In genomic region chrX:153968255-153968654, GRCh38 we compare ENCODE assay signal across 8 cellular contexts. TPM values are rescaled to one million over a fixed set of nuclear protein-coding genes. Genes with fewer than 3 reads are reported as not detected.
DNase-seq lines count a peak whose midpoint lies in the region; ATAC-seq and TF ChIP-seq lines count a peak whose summit lies in the region.

No MANE protein-coding gene starts in this region.

- peaks cover 10 to 38% (median 21%) of the 10 kb centered on the region in 11 experiments for H3K36me3 ChIP-seq in BLaER1 treated with 17β-estradiol and CSF1 and Interleukin-3, amounts not matched to agents 10 nM and 100 nM

- peak overlapping the region in 10 of 11 experiments; percentile 12 to 76 (median 55); a peak in 15 of 22 replicates for H3K27ac ChIP-seq in BLaER1 treated with 17β-estradiol and CSF1 and Interleukin-3, amounts not matched to agents 10 nM and 100 nM

- DNase-seq in Jurkat, Clone E6-1 (ENCODE audit: low read depth, low spot score): no peak
- DNase-seq in choroid plexus epithelial cell (ENCODE audit: low read depth) (no peak), NCI-H226 (no peak), superior temporal gyrus (ENCODE audit: extremely low spot score) (no peak)
- no peak for DNase-seq in natural killer cell treated with Interleukin-12 subunit alpha and Interleukin-12 subunit beta and Interleukin-15 and Interleukin-18, amount 100 ng/mL, for 72 hours (ENCODE audit: low spot score)

- H3K27ac Mint-ChIP-seq in natural killer cell treated with Interleukin-12 subunit alpha and Interleukin-12 subunit beta and Interleukin-15 and Interleukin-18, amount 100 ng/mL, for 72 hours: peak overlapping the region; percentile 94 to 96

- peak overlapping the region; percentile 78 to 97 (median 88) for H3K4me2 ChIP-seq in BLaER1 treated with 17β-estradiol and CSF1 and Interleukin-3, amounts not matched to agents 10 nM and 100 nM

- peak overlapping the region; percentile 72 to 97 (median 86) for H3K4me3 ChIP-seq in BLaER1 treated with 17β-estradiol and CSF1 and Interleukin-3, amounts not matched to agents 10 nM and 100 nM
- peak overlapping the region; percentile 81 for H3K4me3 ChIP-seq in Jurkat, Clone E6-1 (ENCODE audit: low read length)
- peak overlapping the region; percentile 83 for H3K4me3 ChIP-seq in choroid plexus epithelial cell (ENCODE audit: low read depth, low read length)

- no peak for TF ChIP-seq CTCF in choroid plexus epithelial cell (conservative IDR thresholded peaks at IDR 0.05; ENCODE audit: low read depth, low read length)

- no peak for ATAC-seq in natural killer cell treated with Interleukin-12 subunit alpha and Interleukin-12 subunit beta and Interleukin-15 and Interleukin-18, amount 100 ng/mL, for 72 hours
- no peak for ATAC-seq in GM18868 (IDR thresholded peaks at IDR 0.05; ENCODE audit: unreplicated experiment)
- no peak for ATAC-seq in HG02981 (IDR thresholded peaks at IDR 0.05; ENCODE audit: unreplicated experiment)

- peak overlapping the region; percentile 97 for H3K4me3 Mint-ChIP-seq in natural killer cell treated with Interleukin-12 subunit alpha and Interleukin-12 subunit beta and Interleukin-15 and Interleukin-18, amount 100 ng/mL, for 72 hours

- H3K4me1 ChIP-seq in BLaER1 treated with 17β-estradiol and CSF1 and Interleukin-3, amounts not matched to agents 10 nM and 100 nM: peaks cover 40 to 59% (median 51%) of the 10 kb centered on the region in 10 experiments

- H3K9me3 Mint-ChIP-seq in natural killer cell treated with Interleukin-12 subunit alpha and Interleukin-12 subunit beta and Interleukin-15 and Interleukin-18, amount 100 ng/mL, for 72 hours: no peaks in the 10 kb centered on the region

- H3K27me3 Mint-ChIP-seq in natural killer cell treated with Interleukin-12 subunit alpha and Interleukin-12 subunit beta and Interleukin-15 and Interleukin-18, amount 100 ng/mL, for 72 hours: no peaks in the 10 kb centered on the region

- peaks cover 22 to 36% of the 10 kb centered on the region in 2 donors for H3K4me1 Mint-ChIP-seq in natural killer cell treated with Interleukin-12 subunit alpha and Interleukin-12 subunit beta and Interleukin-15 and Interleukin-18, amount 100 ng/mL, for 72 hours (ENCODE audit: low read depth in 2 of 2)

- peaks cover 9% of the 10 kb centered on the region for H3K36me3 Mint-ChIP-seq in natural killer cell treated with Interleukin-12 subunit alpha and Interleukin-12 subunit beta and Interleukin-15 and Interleukin-18, amount 100 ng/mL, for 72 hours

- peaks cover 60 to 87% (median 77%) of the 10 kb centered on the region in 11 experiments; a peak in 21 of 22 replicates for H4K20me1 ChIP-seq in BLaER1 treated with 17β-estradiol and CSF1 and Interleukin-3, amounts not matched to agents 10 nM and 100 nM

- H3K9me3 ChIP-seq in BLaER1 treated with 17β-estradiol and CSF1 and Interleukin-3, amounts not matched to agents 10 nM and 100 nM (replicated peaks in 1 of 11): no peaks in the 10 kb centered on the region; a peak in 1 of 22 replicates

- peak overlapping the region; percentile 64 to 98 (median 76) for H3K9ac ChIP-seq in BLaER1 treated with 17β-estradiol and CSF1 and Interleukin-3, amounts not matched to agents 10 nM and 100 nM

- peaks cover 65 to 74% (median 69%) of the 10 kb centered on the region in 11 experiments for H3K27me3 ChIP-seq in BLaER1 treated with 17β-estradiol and CSF1 and Interleukin-3, amounts not matched to agents 10 nM and 100 nM

RNA-seq across cellular contexts. Expression of gene HCFC1, which starts 3.4 kb away (rescaled TPM):
- 43.2 TPM for polyA plus RNA-seq in Jurkat, Clone E6-1 (2012; ENCODE audit: insufficient read depth, insufficient read length)
- 100 to 1,000 TPM; 105 to 131 TPM for total RNA-seq in natural killer cell treated with Interleukin-12 subunit alpha and Interleukin-12 subunit beta and Interleukin-15 and Interleukin-18, amount 100 ng/mL, for 72 hours

RNA-seq across cellular contexts. Expression of gene TMEM187, which starts 4.3 kb away (rescaled TPM):
- 13.9 TPM for polyA plus RNA-seq in Jurkat, Clone E6-1 (2012; ENCODE audit: insufficient read depth, insufficient read length)
- 1 to 10 TPM; 2.4 to 6.9 TPM for total RNA-seq in natural killer cell treated with Interleukin-12 subunit alpha and Interleukin-12 subunit beta and Interleukin-15 and Interleukin-18, amount 100 ng/mL, for 72 hours

RNA-seq across cellular contexts. Expression of gene RENBP, which starts 23.8 kb away (rescaled TPM):
- polyA plus RNA-seq in Jurkat, Clone E6-1 (2012; ENCODE audit: insufficient read depth, insufficient read length): not detected
- total RNA-seq in natural killer cell treated with Interleukin-12 subunit alpha and Interleukin-12 subunit beta and Interleukin-15 and Interleukin-18, amount 100 ng/mL, for 72 hours: 1 to 10 TPM; 4.8 to 5.4 TPM

RNA-seq across cellular contexts. Expression of gene NAA10, which starts 33.4 kb away (rescaled TPM):
- 188 TPM for polyA plus RNA-seq in Jurkat, Clone E6-1 (2012; ENCODE audit: insufficient read depth, insufficient read length)
- total RNA-seq in natural killer cell treated with Interleukin-12 subunit alpha and Interleukin-12 subunit beta and Interleukin-15 and Interleukin-18, amount 100 ng/mL, for 72 hours: 100 to 1,000 TPM; 115 to 175 TPM

RNA-seq across cellular contexts. Expression of gene ARHGAP4, which starts 42.2 kb away (rescaled TPM):
- 111 TPM for polyA plus RNA-seq in Jurkat, Clone E6-1 (2012; ENCODE audit: insufficient read depth, insufficient read length)
- total RNA-seq in natural killer cell treated with Interleukin-12 subunit alpha and Interleukin-12 subunit beta and Interleukin-15 and Interleukin-18, amount 100 ng/mL, for 72 hours: 100 to 1,000 TPM; 155 to 276 TPM
